9 cellular contexts compared by ENCODE assay signal in the genomic region with DNA sequence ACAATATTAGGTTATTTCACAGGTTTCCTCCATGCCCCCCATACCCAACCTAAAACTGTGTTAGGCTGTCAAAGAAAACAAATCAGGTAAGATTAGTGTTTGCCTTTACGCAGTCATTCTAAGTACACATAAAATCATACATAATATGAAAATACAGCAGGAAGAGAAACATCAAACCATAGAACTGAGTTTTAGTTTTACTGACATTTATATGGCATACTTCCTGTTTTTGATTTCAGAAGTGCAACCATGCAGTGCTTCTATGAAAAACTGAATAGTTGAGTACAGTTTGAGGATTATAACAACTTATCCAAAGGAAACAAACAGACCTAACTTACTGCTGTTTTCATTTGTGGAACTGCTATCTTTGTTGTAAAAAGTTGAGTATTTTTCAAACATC.
DNase-seq lines count a peak whose midpoint lies in the region; ATAC-seq and TF ChIP-seq lines count a peak whose summit lies in the region.
"Had no signal": no experiment of that assay in that cellular context is flagged by ENCODE, and none has a peak within 500 bp of the region (broad histone marks: within the 10 kb centered on the region; RNA-seq: fewer than 3 reads in every experiment).

No MANE protein-coding gene starts in this region.

- H3K27ac ChIP-seq in coronary artery = no peak overlapping the region
- H3K27ac ChIP-seq: epithelial cell of prostate had no signal

- H3K4me3 Mint-ChIP-seq in naive B cell = peak overlapping the region; percentile 36 to 93 (median 74)

- no peaks in the 10 kb centered on the region for H3K9me3 Mint-ChIP-seq in naive B cell

- peak; percentile 24 to 31 for DNase-seq in Kasumi-1 (lab: John Stamatoyannopoulos, UW)
- DNase-seq in naive B cell = peak; percentile 56
- DNase-seq in coronary artery (ENCODE audit: low spot score) = no peak
- no peak for DNase-seq in COR-L47 (lab: John Stamatoyannopoulos, UW)
- DNase-seq in activated CD8-positive, alpha-beta memory T cell treated with anti-CD3 and anti-CD28 coated beads, Interleukin-2, amount 50 U/mL, for 4 hours = no peak
- DNase-seq: NCI-H187 treated with DMSO at 0.1 percent for 48 hours had no signal

- H3K27ac Mint-ChIP-seq in naive B cell = peak overlapping the region; percentile 75 to 96 (median 94)

- TF ChIP-seq CTCF in coronary artery (IDR thresholded peaks at IDR 0.05) = no peak

- peaks cover 49 to 84% (median 65%) of the 10 kb centered on the region in 3 donors for H3K4me1 Mint-ChIP-seq in naive B cell

- H3K27me3 Mint-ChIP-seq in naive B cell = no peaks in the 10 kb centered on the region

- H3K36me3 Mint-ChIP-seq in naive B cell = no peaks in the 10 kb centered on the region

- H3K4me3 ChIP-seq in coronary artery = no peak overlapping the region

- peak; percentile 87 for ATAC-seq in GM18517 (IDR thresholded peaks at IDR 0.05; ENCODE audit: unreplicated experiment)
- peak; percentile 90 for ATAC-seq in GM21576 (IDR thresholded peaks at IDR 0.05; ENCODE audit: unreplicated experiment)
- peak; percentile 92 to 94 for ATAC-seq in naive B cell (ENCODE audit: low read depth in 2 of 2)

Comparison
In these comparisons a context has a peak if more than half of its experiments do, and no peak if none do; other contexts are left out.
1. DNase-seq: peak in Kasumi-1 (2 of 2) and naive B cell (single experiment); none in coronary artery (single experiment), COR-L47 (single experiment) and activated CD8-positive, alpha-beta memory T cell treated with anti-CD3 and anti-CD28 coated beads, Interleukin-2, amount 50 U/mL, for 4 hours (single experiment).
2. Peak in every context shown above with its lines, with median percentiles within 50 percentile points of each other: ATAC-seq.